1 cellular context compared by ENCODE assay signal in genomic region chr16:23650674-23651073, GRCh38.
TF ChIP-seq lines count a peak whose summit lies in the region.

No MANE protein-coding gene starts in this region.

TF ChIP-seq in IMR-90, 13 proteins besides CTCF, POLR2A, EP300 and RAD21:
- no peak for TF ChIP-seq CEBPB (IDR thresholded peaks at IDR 0.05; ENCODE audit: low read depth, low read length)
- no peak for TF ChIP-seq CHD1 (IDR thresholded peaks at IDR 0.05; ENCODE audit: low read depth, low read length)
- no peak for TF ChIP-seq SMC3 (IDR thresholded peaks at IDR 0.05; ENCODE audit: low read depth, low read length)
- no peak for TF ChIP-seq RCOR1 (IDR thresholded peaks at IDR 0.05; ENCODE audit: insufficient replicate concordance, low read length)
- no peak for TF ChIP-seq MAZ (IDR thresholded peaks at IDR 0.05; ENCODE audit: borderline replicate concordance, low read depth, low read length)
- TF ChIP-seq, protein P1, sequence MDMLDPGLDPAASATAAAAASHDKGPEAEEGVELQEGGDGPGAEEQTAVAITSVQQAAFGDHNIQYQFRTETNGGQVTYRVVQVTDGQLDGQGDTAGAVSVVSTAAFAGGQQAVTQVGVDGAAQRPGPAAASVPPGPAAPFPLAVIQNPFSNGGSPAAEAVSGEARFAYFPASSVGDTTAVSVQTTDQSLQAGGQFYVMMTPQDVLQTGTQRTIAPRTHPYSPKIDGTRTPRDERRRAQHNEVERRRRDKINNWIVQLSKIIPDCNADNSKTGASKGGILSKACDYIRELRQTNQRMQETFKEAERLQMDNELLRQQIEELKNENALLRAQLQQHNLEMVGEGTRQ (IDR thresholded peaks at IDR 0.05; ENCODE audit: low read depth, low read length), result no peak
- TF ChIP-seq, protein P2, sequence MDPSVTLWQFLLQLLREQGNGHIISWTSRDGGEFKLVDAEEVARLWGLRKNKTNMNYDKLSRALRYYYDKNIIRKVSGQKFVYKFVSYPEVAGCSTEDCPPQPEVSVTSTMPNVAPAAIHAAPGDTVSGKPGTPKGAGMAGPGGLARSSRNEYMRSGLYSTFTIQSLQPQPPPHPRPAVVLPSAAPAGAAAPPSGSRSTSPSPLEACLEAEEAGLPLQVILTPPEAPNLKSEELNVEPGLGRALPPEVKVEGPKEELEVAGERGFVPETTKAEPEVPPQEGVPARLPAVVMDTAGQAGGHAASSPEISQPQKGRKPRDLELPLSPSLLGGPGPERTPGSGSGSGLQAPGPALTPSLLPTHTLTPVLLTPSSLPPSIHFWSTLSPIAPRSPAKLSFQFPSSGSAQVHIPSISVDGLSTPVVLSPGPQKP (IDR thresholded peaks at IDR 0.05; ENCODE audit: borderline replicate concordance, low read depth, low read length), result no peak
- TF ChIP-seq BHLHE40 (IDR thresholded peaks at IDR 0.05; ENCODE audit: low read depth, low read length), result no peak
- no peak for TF ChIP-seq RFX5 (IDR thresholded peaks at IDR 0.05; ENCODE audit: low read depth, low read length)
- TF ChIP-seq MXI1 (IDR thresholded peaks at IDR 0.05; ENCODE audit: borderline replicate concordance, low read depth, low read length), result no peak
- no peak for TF ChIP-seq MAFK (IDR thresholded peaks at IDR 0.05; ENCODE audit: low read depth, low read length)
- no peak for TF ChIP-seq FOS (IDR thresholded peaks at IDR 0.05; ENCODE audit: low read depth, low read length)
